In genomic region chr5:140251527-140251973, GRCh38 we compare ENCODE assay signal across 8 cellular contexts. TPM values are rescaled to one million over a fixed set of nuclear protein-coding genes. Genes with fewer than 3 reads are reported as not detected.
DNase-seq lines count a peak whose midpoint lies in the region; ATAC-seq and TF ChIP-seq lines count a peak whose summit lies in the region.

No MANE protein-coding gene starts in this region.

- H3K27me3 ChIP-seq in mammary epithelial cell (ENCODE audit: insufficient read depth, low read length), result no peaks in the 10 kb centered on the region

- H3K4me3 ChIP-seq in mammary epithelial cell (replicated peaks in 1 of 3; ENCODE audit: insufficient read depth in 1 of 3, low read depth in 2 of 3, low read length in 3 of 3), result no peak overlapping the region

- H3K9me3 ChIP-seq in T-helper 17 cell (ENCODE audit: control insufficient read depth, low read length, poor library complexity, severe bottlenecking) (no peaks in the 10 kb centered on the region), mammary epithelial cell (replicated peaks; ENCODE audit: insufficient read depth, low read length) (no peaks in the 10 kb centered on the region)

- 0% methylated on average over 4 of the region's 5 CpGs for WGBS in mammary epithelial cell (ENCODE audit: low coverage, missing lambda C conversion rate)

- peak overlapping the region; percentile 63 for H3K4me3 Mint-ChIP-seq in T-helper 17 cell

- no peak for TF ChIP-seq CTCF in mammary epithelial cell (conservative IDR thresholded peaks at IDR 0.05 in 1 of 2, IDR thresholded peaks at IDR 0.05 in 1 of 2; ENCODE audit: extremely low read depth in 1 of 2, insufficient read depth in 1 of 2, low read depth in 1 of 2, low read length in 2 of 2)

- in situ Hi-C loops in mammary epithelial cell (cut with MboI; ENCODE audit: low sequenced_read_pairs in 2 of 2), result no loop called here

- CTCF ChIA-PET in mammary epithelial cell (lab: Charles Lee; ENCODE audit: low non-redundant PET), result no interaction called here

- H3K4me1 ChIP-seq in mammary epithelial cell (ENCODE audit: insufficient read depth, low read length), result peaks cover 59% of the 10 kb centered on the region

- intact Hi-C loops in mammary epithelial cell (cut with micrococcal nuclease), result no loop called here

- H3K9ac ChIP-seq in mammary epithelial cell (ENCODE audit: insufficient read depth, low read length), result peak overlapping the region; percentile 18

- no peaks in the 10 kb centered on the region for H3K36me3 ChIP-seq in mammary epithelial cell (ENCODE audit: insufficient read depth, low read length)

- no TSS peak for BruUV-seq in mammary epithelial cell (replicated peaks; lab: Mats Ljungman, UMichigan)

- peaks cover 36% of the 10 kb centered on the region for H3K4me1 Mint-ChIP-seq in T-helper 17 cell

- peak; percentile 66 for ATAC-seq in GM18858 (IDR thresholded peaks at IDR 0.05; ENCODE audit: unreplicated experiment)
- ATAC-seq in HG03196 (IDR thresholded peaks at IDR 0.05; ENCODE audit: unreplicated experiment), result peak; percentile 68
- ATAC-seq in T-helper 17 cell, result peak; percentile 91
- no peak for ATAC-seq in GM19455 (IDR thresholded peaks at IDR 0.05; ENCODE audit: unreplicated experiment)

- H3K4me2 ChIP-seq in mammary epithelial cell (ENCODE audit: insufficient read depth, low read depth, low read length), result peak overlapping the region; percentile 51

- DNase-seq in T-helper 17 cell (peak in 2 of 3 donors; percentile 17 to 25), mammary epithelial cell (peak; percentile 89), pons (ENCODE audit: low spot score) (peak; percentile 45), NCI-H146 (lab: John Stamatoyannopoulos, UW) (no peak), Ammon's horn (ENCODE audit: low spot score) (no peak)

- H3K79me2 ChIP-seq in mammary epithelial cell (ENCODE audit: insufficient read depth, low read length), result peaks cover 54% of the 10 kb centered on the region

- peak overlapping the region; percentile 96 for H3K27ac Mint-ChIP-seq in T-helper 17 cell

- dilution Hi-C loops in mammary epithelial cell (cut with HindIII; ENCODE audit: low sequenced_read_pairs), result no loop called here

- no peak overlapping the region for H2AFZ ChIP-seq in mammary epithelial cell (ENCODE audit: low read depth, low read length)

- no peaks in the 10 kb centered on the region for H3K27me3 Mint-ChIP-seq in T-helper 17 cell

- no peaks in the 10 kb centered on the region for H3K36me3 Mint-ChIP-seq in T-helper 17 cell (ENCODE audit: low read depth)

- peak overlapping the region; percentile 79 for H3K27ac ChIP-seq in mammary epithelial cell (ENCODE audit: insufficient read depth, low read depth, low read length)

- H4K20me1 ChIP-seq in mammary epithelial cell (ENCODE audit: insufficient read depth, low read length), result no peaks in the 10 kb centered on the region

RNA-seq across cellular contexts. Expression of gene PFDN1, which starts 51.4 kb away (rescaled TPM):
- 10 to 100 TPM; 33.4 to 35.2 TPM for total RNA-seq in T-helper 17 cell
- 10 to 100 TPM; 64.0 to 65.0 TPM for total RNA-seq in mammary epithelial cell
- 92.4 TPM for polyA plus RNA-seq in mammary epithelial cell
- 130 TPM for polyA minus RNA-seq in mammary epithelial cell

Comparison
In these comparisons a context has a peak if more than half of its experiments do, and no peak if none do; other contexts are left out.
1. DNase-seq: peak in T-helper 17 cell (2 of 3), mammary epithelial cell (single experiment) and pons (single experiment); none in NCI-H146 (single experiment) and Ammon's horn (single experiment).